Comparison of ENCODE assay signal across 8 cellular contexts in the genomic region with DNA sequence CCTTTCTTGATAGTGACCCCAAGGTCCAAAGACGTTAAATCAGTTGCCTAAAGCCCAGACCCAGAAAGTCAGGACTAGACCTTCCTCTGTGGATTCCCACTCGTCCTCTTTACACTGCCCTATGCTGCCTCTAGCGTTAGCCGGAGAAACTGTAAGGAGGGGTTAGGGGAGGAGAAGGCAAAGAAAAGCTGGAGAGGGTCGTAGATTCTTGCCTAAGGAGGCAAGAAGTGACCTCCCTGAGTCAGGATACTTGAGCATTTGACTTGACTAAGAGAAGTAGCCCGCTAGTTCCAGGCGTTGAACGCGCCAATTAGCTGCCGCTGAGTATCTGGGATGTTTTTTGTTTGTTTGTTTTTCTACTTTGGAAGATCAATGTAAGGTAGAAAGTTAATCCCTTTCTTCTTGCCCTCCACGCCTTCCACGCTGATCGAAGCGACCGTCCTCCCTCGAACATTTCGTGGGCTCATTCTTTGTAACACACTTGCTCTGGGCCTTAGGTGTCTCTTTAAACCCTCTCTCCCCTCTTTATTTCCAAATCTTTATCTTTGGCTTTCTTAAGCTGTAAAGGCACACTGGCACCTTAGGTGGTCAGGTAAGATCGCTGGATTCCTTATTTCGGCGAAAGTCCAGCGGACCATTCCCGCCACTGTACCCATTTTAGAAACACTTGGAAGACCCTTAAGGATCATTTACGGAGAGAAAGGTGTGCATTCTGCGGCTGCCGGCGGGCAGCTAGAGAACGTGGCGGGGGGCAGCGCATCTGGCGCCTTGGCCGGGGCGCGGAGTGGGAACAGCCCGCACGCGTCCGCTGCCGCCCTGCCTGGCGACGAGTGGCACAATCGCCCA. TPM values are rescaled to one million over a fixed set of nuclear protein-coding genes. Genes with fewer than 3 reads are reported as not detected.
DNase-seq lines count a peak whose midpoint lies in the region; ATAC-seq and TF ChIP-seq lines count a peak whose summit lies in the region.

No MANE protein-coding gene starts in this region.

- in situ Hi-C loops in GM23248 (cut with MboI): loop anchor here (10.0 kb wide), 1 partner anchor 314 kb away; no protein-coding TSS in a partner anchor

- peak overlapping the region; percentile 82 for H3K27ac Mint-ChIP-seq in chondrocyte (ENCODE audit: unreplicated experiment)

- peak overlapping the region; percentile 100 for H3K9ac ChIP-seq in GM23248

- H3K4me3 ChIP-seq in GM23248 (peak overlapping the region; percentile 99), kidney epithelial cell (ENCODE audit: low read depth, low read length) (peak overlapping the region; percentile 73)

- H3K4me1 ChIP-seq in GM23248 (ENCODE audit: insufficient read depth): peaks cover 13% of the 10 kb centered on the region

- H3K9me2 ChIP-seq in GM23248 (ENCODE audit: insufficient read depth): no peaks in the 10 kb centered on the region

- peaks cover 44% of the 10 kb centered on the region for H3K79me2 ChIP-seq in GM23248 (ENCODE audit: insufficient read depth)

- H4K20me1 ChIP-seq in GM23248 (ENCODE audit: insufficient read depth): no peaks in the 10 kb centered on the region

- H3K27me3 ChIP-seq in GM23248 (replicated peaks; ENCODE audit: insufficient read depth) (no peaks in the 10 kb centered on the region), kidney epithelial cell (ENCODE audit: control insufficient read depth, insufficient read depth, low read length) (no peaks in the 10 kb centered on the region)

- H3K9me3 Mint-ChIP-seq in chondrocyte (ENCODE audit: low read depth): no peaks in the 10 kb centered on the region

- no peaks in the 10 kb centered on the region for H3K27me3 Mint-ChIP-seq in chondrocyte (ENCODE audit: low read depth)

- H3K27ac ChIP-seq in GM23248: peak overlapping the region; percentile 94

- peak overlapping the region; percentile 83 for H2AFZ ChIP-seq in GM23248

- peak overlapping the region; percentile 99 for H3K4me3 Mint-ChIP-seq in chondrocyte (ENCODE audit: unreplicated experiment)

- peak; percentile 90 for TF ChIP-seq CTCF in chondrocyte (IDR thresholded peaks at IDR 0.05)
- TF ChIP-seq CTCF in kidney epithelial cell (IDR thresholded peaks at IDR 0.05; ENCODE audit: insufficient read depth, low read length, poor library complexity, severe bottlenecking): peak; percentile 98

- H3K9me3 ChIP-seq in GM23248 (ENCODE audit: low read depth): no peaks in the 10 kb centered on the region

- peak; percentile 53 for ATAC-seq in SK-N-SH treated with all-trans-retinoic acid at 6 μM for 48 hours

- 1% methylated on average over 40 to 41 of the region's 41 CpGs for WGBS in GM23248 (ENCODE audit: low coverage in 1 of 2, low lambda C conversion rate in 2 of 2, missing lambda C conversion rate in 2 of 2), 2 experiments

- peaks cover 45% of the 10 kb centered on the region for H3K4me1 Mint-ChIP-seq in chondrocyte (ENCODE audit: low read depth)

- H3K4me2 ChIP-seq in GM23248 (ENCODE audit: unreplicated experiment): peak overlapping the region; percentile 99

- DNase-seq in NCI-H2196 (lab: John Stamatoyannopoulos, UW; ENCODE audit: unreplicated experiment) (peak; percentile 53), NCI-H2196 treated with DMSO at 0.1 percent for 48 hours (lab: John Stamatoyannopoulos, UW; ENCODE audit: unreplicated experiment) (no peak), GM23248 (peak; percentile 76), Kasumi-1 (lab: John Stamatoyannopoulos, UW) (peak; percentile 56 to 83), chondrocyte (ENCODE audit: low spot score) (no peak), kidney epithelial cell (ENCODE audit: low read depth) (no peak), smooth muscle cell of the brain vasculature (ENCODE audit: low read depth, low spot score) (peak; percentile 43)

- H3K36me3 ChIP-seq in GM23248 (ENCODE audit: low read depth) (peaks cover 18% of the 10 kb centered on the region), kidney epithelial cell (ENCODE audit: control insufficient read depth, insufficient read depth, low read length) (no peaks in the 10 kb centered on the region)

- H3F3A ChIP-seq in GM23248 (ENCODE audit: insufficient read depth): peaks cover 38% of the 10 kb centered on the region

- no peaks in the 10 kb centered on the region for H3K36me3 Mint-ChIP-seq in chondrocyte (ENCODE audit: low read depth)

TF ChIP-seq in SK-N-SH treated with all-trans-retinoic acid at 6 μM for 48 hours, 23 proteins besides CTCF, POLR2A, EP300 and RAD21:
- TF ChIP-seq CSDC2 (CRISPR knock-in tag; IDR thresholded peaks at IDR 0.05) (no peak), TOX (CRISPR knock-in tag; IDR thresholded peaks at IDR 0.05; ENCODE audit: borderline replicate concordance) (no peak), ISL1 (CRISPR knock-in tag; IDR thresholded peaks at IDR 0.05) (no peak)

RNA-seq across cellular contexts. Expression of gene RGMB, which starts 5.1 kb away (rescaled TPM):
- 195 and 201 TPM in 2 replicates for total RNA-seq in GM23248 (2014; rRNA removed; shearing (Covaris generic))
- polyA plus RNA-seq in GM23248 (2016; fragmentation: Nextera tagmentation; extraction: Ambion mirVana): 145 and 150 TPM in 2 replicates
- total RNA-seq in chondrocyte (21.9 to 28.5 TPM (median 27.7 TPM) in 3 replicates), kidney epithelial cell (21.6 and 31.5 TPM in 2 replicates)

Comparison
In these comparisons a context has a peak if more than half of its experiments do, and no peak if none do; other contexts are left out.
1. DNase-seq: peak in NCI-H2196 (single experiment), GM23248 (single experiment), Kasumi-1 (2 of 2) and smooth muscle cell of the brain vasculature (single experiment); none in NCI-H2196 treated with DMSO at 0.1 percent for 48 hours (single experiment), chondrocyte (single experiment) and kidney epithelial cell (single experiment).